Comparison of ENCODE assay signal across 16 cellular contexts in genomic region chr5:170760126-170760525, GRCh38. TPM values are rescaled to one million over a fixed set of nuclear protein-coding genes. Genes with fewer than 3 reads are reported as not detected.
DNase-seq lines count a peak whose midpoint lies in the region; TF ChIP-seq lines count a peak whose summit lies in the region.
"Had no signal": no experiment of that assay in that cellular context is flagged by ENCODE, and none has a peak within 500 bp of the region (broad histone marks: within the 10 kb centered on the region; RNA-seq: fewer than 3 reads in every experiment).

No MANE protein-coding gene starts in this region.

- no peak overlapping the region for H3K4me3 Mint-ChIP-seq in nephron progenitor cell
- H3K4me3 Mint-ChIP-seq: CD4-positive, CD25-positive, alpha-beta regulatory T cell had no signal

- intact Hi-C loops in testis (cut with DNase I; ENCODE audit: low total_unique reads) = no loop called here

- WGBS in testis, 2 donors = 51 to 54% methylated on average over 2 to 9 of the region's 9 CpGs

- H3K9me3 Mint-ChIP-seq in nephron progenitor cell = no peaks in the 10 kb centered on the region

- peaks cover 31% of the 10 kb centered on the region for H3K4me1 Mint-ChIP-seq in nephron progenitor cell
- H3K4me1 Mint-ChIP-seq: CD4-positive, CD25-positive, alpha-beta regulatory T cell had no signal

- H3K36me3 Mint-ChIP-seq in nephron progenitor cell (ENCODE audit: low read depth) = no peaks in the 10 kb centered on the region
- H3K36me3 Mint-ChIP-seq: CD4-positive, CD25-positive, alpha-beta regulatory T cell had no signal

- no peak overlapping the region for H3K27ac Mint-ChIP-seq in nephron progenitor cell
- H3K27ac Mint-ChIP-seq: CD4-positive, CD25-positive, alpha-beta regulatory T cell had no signal

- H3K27ac ChIP-seq in testis = no peak overlapping the region
- H3K27ac ChIP-seq: Peyer's patch had no signal

- no peaks in the 10 kb centered on the region for H3K27me3 ChIP-seq in BE2C
- no peaks in the 10 kb centered on the region for H3K27me3 ChIP-seq in testis
- H3K27me3 ChIP-seq: MG63, Peyer's patch had no signal

- peak; percentile 25 for DNase-seq in BE2C
- peak; percentile 74 for DNase-seq in DMS 273 treated with DMSO at 0.1 percent for 48 hours (lab: John Stamatoyannopoulos, UW)
- DNase-seq in NCI-H524 treated with DMSO at 0.1 percent for 48 hours (lab: John Stamatoyannopoulos, UW) = peak; percentile 55
- DNase-seq in nephron progenitor cell = peak; percentile 29
- DNase-seq in erythroblast (lab: John Stamatoyannopoulos, UW) = no peak
- DNase-seq in testis = no peak
- DNase-seq in MV-4-11 (lab: John Stamatoyannopoulos, UW) = no peak
- DNase-seq: AML-193; CD4-positive, CD25-positive, alpha-beta regulatory T cell; DND-41; GDM1; MG63; NCI-H1105; NCI-H187 treated with DMSO at 0.1 percent for 48 hours; Peyer's patch; SHP77 had no signal

- H3K4me3 ChIP-seq in BE2C (ENCODE audit: low read depth, low read length) (no peak overlapping the region), testis (no peak overlapping the region)
- H3K4me3 ChIP-seq: MG63, Peyer's patch had no signal

- no peak for TF ChIP-seq CTCF in BE2C (IDR thresholded peaks at IDR 0.05; ENCODE audit: low read depth, low read length)
- no peak for TF ChIP-seq CTCF in nephron progenitor cell (IDR thresholded peaks at IDR 0.05)
- no peak for TF ChIP-seq CTCF in testis (IDR thresholded peaks at IDR 0.05)

- no peak for TF ChIP-seq POLR2A in erythroblast (IDR thresholded peaks at IDR 0.05; ENCODE audit: low read length)
- no peak for TF ChIP-seq POLR2A in testis (IDR thresholded peaks at IDR 0.05)

- peaks cover 5% of the 10 kb centered on the region; the same call in 1 of the 2 replicates for H3K4me1 ChIP-seq in BE2C
- H3K4me1 ChIP-seq in testis = no peaks in the 10 kb centered on the region

- no peaks in the 10 kb centered on the region for H3K36me3 ChIP-seq in BE2C
- H3K36me3 ChIP-seq in testis (ENCODE audit: low read depth, missing control alignments) = no peaks in the 10 kb centered on the region
- H3K36me3 ChIP-seq: MG63, Peyer's patch had no signal

- H3K27me3 Mint-ChIP-seq in nephron progenitor cell (ENCODE audit: low read depth, poor library complexity) = peaks cover 8% of the 10 kb centered on the region

- H3K9me3 ChIP-seq in BE2C (no peaks in the 10 kb centered on the region), testis (no peaks in the 10 kb centered on the region)
- H3K9me3 ChIP-seq: MG63, Peyer's patch had no signal

RNA-seq across cellular contexts. Expression of gene GABRP, which starts 23.4 kb away (rescaled TPM):
- not detected for polyA plus RNA-seq in BE2C (2012; ENCODE audit: insufficient read depth, insufficient read length, low read depth)
- not detected for total RNA-seq in testis
- 0.67 TPM for polyA plus RNA-seq in testis (ENCODE audit: insufficient read depth, low read depth, low replicate concordance)
- total RNA-seq: CD4-positive, CD25-positive, alpha-beta regulatory T cell had no signal
- polyA plus RNA-seq: CD4-positive, CD25-positive, alpha-beta regulatory T cell had no signal

Comparison
In these comparisons a context has a peak if more than half of its experiments do, and no peak if none do; other contexts are left out.
1. DNase-seq: peak in BE2C (single experiment), DMS 273 treated with DMSO at 0.1 percent for 48 hours (single experiment), NCI-H524 treated with DMSO at 0.1 percent for 48 hours (single experiment) and nephron progenitor cell (single experiment); none in erythroblast (0 of 2), testis (single experiment) and MV-4-11 (single experiment).